Comparison of ENCODE assay signal across 8 cellular contexts in the genomic region with DNA sequence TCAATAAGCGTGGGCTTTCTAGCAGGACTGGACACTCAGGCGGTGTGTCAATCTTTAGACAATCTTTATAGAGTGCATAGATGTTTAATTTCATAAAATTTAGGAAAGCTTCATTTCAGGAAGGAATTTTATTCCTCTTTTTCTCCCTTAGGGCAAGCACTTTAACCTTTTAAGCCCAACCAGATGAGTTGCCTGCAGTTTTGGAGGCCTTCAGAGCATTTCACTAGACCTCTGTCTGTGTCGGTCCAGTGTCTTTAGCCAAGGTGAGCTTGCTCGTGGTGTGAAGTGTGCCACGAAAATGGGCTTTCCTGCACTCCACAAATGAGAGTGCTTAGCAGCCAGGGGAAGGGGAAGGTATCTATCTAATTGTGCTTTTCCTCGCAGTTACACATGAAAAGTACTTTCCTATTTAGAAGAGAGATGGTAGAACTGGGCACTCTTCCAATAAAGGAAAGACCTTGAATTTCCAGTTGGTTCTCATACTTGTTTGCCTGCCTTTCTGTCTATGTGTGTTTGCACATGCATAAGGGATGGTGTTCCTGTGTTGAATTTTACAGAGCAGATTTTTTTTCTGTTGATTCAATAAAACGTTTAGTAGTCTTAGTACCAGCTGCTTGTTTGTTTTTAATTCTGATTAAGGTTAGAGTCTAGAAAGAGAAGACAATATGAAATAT.
DNase-seq lines count a peak whose midpoint lies in the region; ATAC-seq and TF ChIP-seq lines count a peak whose summit lies in the region.

No MANE protein-coding gene starts in this region.

- DNase-seq in GM12865 (ENCODE audit: low read depth) (no peak), NCI-H748 (lab: John Stamatoyannopoulos, UW; ENCODE audit: unreplicated experiment) (peak; percentile 90), epithelial cell of esophagus (ENCODE audit: low read depth) (peak; percentile 76), islet precursor cell (no peak), iPS-NIHi7 (ENCODE audit: extremely low spot score) (no peak)
- DNase-seq in activated CD8-positive, alpha-beta memory T cell treated with anti-CD3 and anti-CD28 coated beads, Interleukin-2, amount 50 U/mL, for 48 hours, result no peak

- no peak for ATAC-seq in HG03045 (IDR thresholded peaks at IDR 0.05; ENCODE audit: unreplicated experiment)

- H3K36me3 ChIP-seq in rectal smooth muscle tissue (ENCODE audit: control insufficient read depth, insufficient read depth, low read length), result no peaks in the 10 kb centered on the region

- H3K27ac ChIP-seq in rectal smooth muscle tissue (ENCODE audit: low read depth, low read length), result no peak overlapping the region

- no peak overlapping the region for H3K9ac ChIP-seq in rectal smooth muscle tissue (ENCODE audit: low read length)

- H3K27me3 ChIP-seq in rectal smooth muscle tissue (ENCODE audit: control insufficient read depth, insufficient read depth, low read length), result no peaks in the 10 kb centered on the region

- peaks cover 3% of the 10 kb centered on the region for H3K4me1 ChIP-seq in rectal smooth muscle tissue (ENCODE audit: control insufficient read depth, insufficient read depth, low read length)

- peak overlapping the region; percentile 54 for H3K4me3 ChIP-seq in GM12865 (ENCODE audit: low read depth, low read length)
- peak overlapping the region; percentile 81 for H3K4me3 ChIP-seq in epithelial cell of esophagus (ENCODE audit: low read length)
- H3K4me3 ChIP-seq in rectal smooth muscle tissue (ENCODE audit: low read length), result peak overlapping the region; percentile 69

- no peak for TF ChIP-seq CTCF in GM12865 (IDR thresholded peaks at IDR 0.05; ENCODE audit: insufficient read depth, low read depth, low read length, missing control alignments)
- no peak for TF ChIP-seq CTCF in epithelial cell of esophagus (IDR thresholded peaks at IDR 0.05; ENCODE audit: insufficient read depth, low read depth, low read length, missing control alignments)

Comparison
In these comparisons a context has a peak if more than half of its experiments do, and no peak if none do; other contexts are left out.
1. DNase-seq: peak in NCI-H748 (single experiment) and epithelial cell of esophagus (single experiment); none in GM12865 (single experiment), activated CD8-positive, alpha-beta memory T cell treated with anti-CD3 and anti-CD28 coated beads, Interleukin-2, amount 50 U/mL, for 48 hours (single experiment), islet precursor cell (single experiment) and iPS-NIHi7 (single experiment).
2. Peak in every context shown above with its lines, with median percentiles within 50 percentile points of each other: H3K4me3 ChIP-seq.